23 cellular contexts compared by ENCODE assay signal in genomic region chr6:122678841-122679240, GRCh38.
"Had no signal": no experiment of that assay in that cellular context is flagged by ENCODE, and none has a peak within 500 bp of the region (broad histone marks: within the 10 kb centered on the region; RNA-seq: fewer than 3 reads in every experiment).

No MANE protein-coding gene starts in this region.

- H3K27me3 ChIP-seq: colonic mucosa, gastrocnemius medialis, heart right ventricle, neutrophil, right lobe of liver, suprapubic skin, thyroid gland, upper lobe of left lung, uterus had no signal

- DNase-seq: colonic mucosa; dermis blood vessel endothelial cell; gastrocnemius medialis; heart right ventricle; hypothalamus; kidney; left colon; left ventricle myocardium superior; naive thymus-derived CD4-positive, alpha-beta T cell; psoas muscle; retina; right lobe of liver; stimulated activated CD4-positive, alpha-beta T cell treated with anti-CD3 and anti-CD28 coated beads, Interleukin-4, amount 100 ng/mL, for 1 hour; stimulated activated CD8-positive, alpha-beta memory T cell treated with anti-CD3 and anti-CD28 coated beads, Interleukin-4, amount 100 ng/mL, for 48 hours; stimulated activated naive CD8-positive, alpha-beta T cell treated with anti-CD3 and anti-CD28 coated beads, Interleukin-15, Interleukin-2, amounts not matched to agents 100 U/mL and 50 U/mL, for 24 hours; thyroid gland; upper lobe of left lung; uterus had no signal

- FAIRE-seq: kidney had no signal

- H3K36me3 ChIP-seq: colonic mucosa, gastrocnemius medialis, heart right ventricle, neutrophil, right lobe of liver, suprapubic skin, thyroid gland, upper lobe of left lung, uterus had no signal

- H3K4me3 Mint-ChIP-seq: naive thymus-derived CD4-positive, alpha-beta T cell; stimulated activated effector memory CD8-positive, alpha-beta T cell treated with anti-CD3 and anti-CD28 coated beads, Interleukin-12 subunit alpha, Interleukin-12 subunit beta, amount 100 ng/mL, for 72 hours had no signal

- H3K4me3 ChIP-seq: colonic mucosa, gastrocnemius medialis, heart right ventricle, lung, psoas muscle, right lobe of liver, suprapubic skin, thyroid gland, upper lobe of left lung, uterus had no signal

- H3K27ac ChIP-seq: colonic mucosa, gastrocnemius medialis, heart right ventricle, neutrophil, psoas muscle, right lobe of liver, suprapubic skin, thyroid gland, upper lobe of left lung, uterus had no signal

- H3K9me3 ChIP-seq: colonic mucosa, gastrocnemius medialis, heart right ventricle, neutrophil, psoas muscle, right lobe of liver, suprapubic skin, thyroid gland, upper lobe of left lung, uterus had no signal

- H3K9me3 Mint-ChIP-seq: naive thymus-derived CD4-positive, alpha-beta T cell had no signal

- H3K36me3 Mint-ChIP-seq: naive thymus-derived CD4-positive, alpha-beta T cell; stimulated activated effector memory CD8-positive, alpha-beta T cell treated with anti-CD3 and anti-CD28 coated beads, Interleukin-12 subunit alpha, Interleukin-12 subunit beta, amount 100 ng/mL, for 72 hours had no signal

- H3K27ac Mint-ChIP-seq: naive thymus-derived CD4-positive, alpha-beta T cell; stimulated activated effector memory CD8-positive, alpha-beta T cell treated with anti-CD3 and anti-CD28 coated beads, Interleukin-12 subunit alpha, Interleukin-12 subunit beta, amount 100 ng/mL, for 72 hours had no signal

- ATAC-seq: esophagus mucosa; gastrocnemius medialis; heart right ventricle; left colon; left ventricle myocardium superior; naive thymus-derived CD4-positive, alpha-beta T cell; psoas muscle; right lobe of liver; stimulated activated effector memory CD8-positive, alpha-beta T cell treated with anti-CD3 and anti-CD28 coated beads, Interleukin-12 subunit alpha, Interleukin-12 subunit beta, amount 100 ng/mL, for 72 hours; stimulated activated naive CD8-positive, alpha-beta T cell treated with anti-CD3 and anti-CD28 coated beads, Interleukin-15, Interleukin-2, amounts not matched to agents 100 U/mL and 50 U/mL, for 24 hours had no signal

- H3K4me1 Mint-ChIP-seq: naive thymus-derived CD4-positive, alpha-beta T cell; stimulated activated effector memory CD8-positive, alpha-beta T cell treated with anti-CD3 and anti-CD28 coated beads, Interleukin-12 subunit alpha, Interleukin-12 subunit beta, amount 100 ng/mL, for 72 hours had no signal

- H3K4me1 ChIP-seq: colonic mucosa, gastrocnemius medialis, heart right ventricle, psoas muscle, right lobe of liver, suprapubic skin, thyroid gland, upper lobe of left lung, uterus had no signal
